ENCODE assay signal across 8 cellular contexts in genomic region chr11:44556735-44557409, GRCh38. TPM values are rescaled to one million over a fixed set of nuclear protein-coding genes. Genes with fewer than 3 reads are reported as not detected.
DNase-seq lines count a peak whose midpoint lies in the region; ATAC-seq, FAIRE-seq and TF ChIP-seq lines count a peak whose summit lies in the region.

No MANE protein-coding gene starts in this region.

- H3K9ac ChIP-seq in IMR-90 (ENCODE audit: low read depth, low read length): no peak overlapping the region

- BruUV-seq in IMR-90 (replicated peaks; lab: Mats Ljungman, UMichigan): no TSS peak

- TF ChIP-seq CTCF in AG04450 (IDR thresholded peaks at IDR 0.05; ENCODE audit: low read depth, low read length) (peak; percentile 86), GM12875 (IDR thresholded peaks at IDR 0.05; ENCODE audit: borderline replicate concordance, insufficient read depth, low read depth, low read length) (peak; percentile 55; the same call in 1 of the 2 replicates), IMR-90 (conservative IDR thresholded peaks at IDR 0.05; ENCODE audit: low read depth, low read length) (peak; percentile 84), astrocyte of the cerebellum (IDR thresholded peaks at IDR 0.05; ENCODE audit: low read depth, low read length, missing control alignments) (peak; percentile 77)

- POLR2A ChIA-PET in AG04450 (lab: Yijun Ruan, JAX): interaction anchor here (0.7 kb wide), 1 partner anchor 60 kb away, joined by 3 read pairs; no protein-coding TSS in a partner anchor
- POLR2A ChIA-PET in IMR-90 (lab: Charles Lee; ENCODE audit: unreplicated experiment): no interaction called here

- peaks cover 3% of the 10 kb centered on the region for H3K27me3 ChIP-seq in AG04450 (ENCODE audit: control insufficient read depth, insufficient read depth, low read length)
- H3K27me3 ChIP-seq in IMR-90 (ENCODE audit: control insufficient read depth, insufficient read depth, low read length): no peaks in the 10 kb centered on the region; the same call in 1 of the 2 replicates

- H3K9me1 ChIP-seq in IMR-90 (ENCODE audit: insufficient read depth, low read length): no peaks in the 10 kb centered on the region

- H4K5ac ChIP-seq in IMR-90 (ENCODE audit: low read depth, low read length): no peak overlapping the region

- H3K9me3 ChIP-seq in AG04450 (ENCODE audit: control insufficient read depth, insufficient read depth, low read length) (no peaks in the 10 kb centered on the region), IMR-90 (ENCODE audit: control insufficient read depth, insufficient read depth, low read length) (peaks cover 2% of the 10 kb centered on the region)

- H2BK20ac ChIP-seq in IMR-90 (ENCODE audit: low read depth, low read length): no peak overlapping the region

- H3K4me1 ChIP-seq in IMR-90 (ENCODE audit: control insufficient read depth, insufficient read depth, low read length): no peaks in the 10 kb centered on the region

- intact Hi-C loops in IMR-90 (cut with micrococcal nuclease): loop anchor here (1.0 to 10.0 kb wide), 4 partner anchors 60 to 548 kb away; no protein-coding TSS in a partner anchor

- DNase-seq in AG04450 (ENCODE audit: low read depth, low spot score) (no peak), IMR-90 (peak; percentile 59), T-helper 22 cell (ENCODE audit: low read depth) (peak; percentile 43), astrocyte of the cerebellum (ENCODE audit: low read depth) (peak; percentile 36), iris pigment epithelial cell (ENCODE audit: low read depth) (peak; percentile 45), HTR-8/SVneo (ENCODE audit: insufficient read length, low spot score) (no peak)
- peak; percentile 58 for DNase-seq in stimulated activated CD4-positive, alpha-beta T cell treated with anti-CD3 and anti-CD28 coated beads, Interleukin-1b, Interleukin-23, amount 100 ng/mL, for 4 hours (ENCODE audit: low read depth in 2 of 2)

- H3K18ac ChIP-seq in IMR-90 (ENCODE audit: low read depth, low read length): no peak overlapping the region

- CTCF ChIA-PET in AG04450 (lab: Charles Lee): interaction anchor here (0.6 to 8.4 kb wide), 20 partner anchors 12 to 452 kb away, joined by 3 to 318 read pairs (median 4); no protein-coding TSS in a partner anchor
- CTCF ChIA-PET in IMR-90 (lab: Yijun Ruan, JAX): interaction anchor here (0.6 to 6.0 kb wide), 12 partner anchors 8 to 354 kb away, joined by 3 to 55 read pairs (median 4); partner anchors contain the start of gene CD82

- peak overlapping the region; percentile 40 for H2AFZ ChIP-seq in IMR-90 (replicated peaks; ENCODE audit: low read length, poor library complexity)

- WGBS in IMR-90 (ENCODE audit: extremely low coverage in 2 of 2, insufficient read length in 1 of 2), 2 experiments: 50% methylated on average over 1 of the region's 11 CpGs; no CpG with 5 or more reads in 1 of the 2 experiments

- H3K79me1 ChIP-seq in IMR-90 (ENCODE audit: low read depth in 1 of 2, low read length in 2 of 2): no peaks in the 10 kb centered on the region

- H2BK120ac ChIP-seq in IMR-90 (ENCODE audit: low read depth, low read length): no peak overlapping the region

- no peak overlapping the region for H3K14ac ChIP-seq in IMR-90 (replicated peaks; ENCODE audit: low read depth, low read length)

- no peak overlapping the region for H4K91ac ChIP-seq in IMR-90 (ENCODE audit: insufficient read depth, low read depth, low read length)

- H3K56ac ChIP-seq in IMR-90 (ENCODE audit: extremely low read depth, insufficient read depth, low read length): no peak overlapping the region

- no peak overlapping the region; a peak in 1 of 4 replicates for H4K8ac ChIP-seq in IMR-90 (ENCODE audit: low read depth in 2 of 2, low read length in 2 of 2)

- no peak overlapping the region for H3K4me3 ChIP-seq in AG04450 (ENCODE audit: low read depth, low read length)
- no peak overlapping the region for H3K4me3 ChIP-seq in GM12875 (ENCODE audit: low read depth, low read length)
- H3K4me3 ChIP-seq in IMR-90 (ENCODE audit: insufficient read depth, low read depth, low read length): no peak overlapping the region
- no peak overlapping the region for H3K4me3 ChIP-seq in astrocyte of the cerebellum (ENCODE audit: low read depth, low read length)

- H3K27ac ChIP-seq in AG04450 (ENCODE audit: low read depth, low read length) (no peak overlapping the region), IMR-90 (ENCODE audit: insufficient read depth, low read length) (no peak overlapping the region)

- FAIRE-seq in HTR-8/SVneo (lab: Jason Lieb, UNC): no peak

- dilution Hi-C loops in IMR-90 (cut with HindIII; ENCODE audit: low sequenced_read_pairs, unreplicated experiment): no loop called here

- no peak for TF ChIP-seq POLR2A in IMR-90 (IDR thresholded peaks at IDR 0.05; ENCODE audit: low read depth, low read length)

- H3K4me2 ChIP-seq in IMR-90 (ENCODE audit: low read depth, low read length): no peak overlapping the region

- peak; percentile 82 for ATAC-seq in IMR-90 (ENCODE audit: low read depth)

- H2AK9ac ChIP-seq in IMR-90 (replicated peaks; ENCODE audit: low read depth, low read length, poor library complexity): no peak overlapping the region

- no peak overlapping the region for H3K23ac ChIP-seq in IMR-90 (ENCODE audit: low read depth, low read length)

- TF ChIP-seq RAD21 in IMR-90 (IDR thresholded peaks at IDR 0.05; ENCODE audit: low read length): peak; percentile 90

- no peaks in the 10 kb centered on the region for H4K20me1 ChIP-seq in IMR-90 (ENCODE audit: insufficient read depth, low read length)

- peak overlapping the region; percentile 55; the same call in 1 of the 2 replicates for H2AK5ac ChIP-seq in IMR-90 (ENCODE audit: low read depth, low read length)

- no peak overlapping the region for H2BK15ac ChIP-seq in IMR-90 (ENCODE audit: low read depth, low read length)

- in situ Hi-C loops in IMR-90 (cut with MboI; ENCODE audit: low sequenced_read_pairs) (loop anchor here (25.0 kb wide), 1 partner anchor 1255 kb away; the partner anchor contains the start of gene SLC35C1), astrocyte of the cerebellum (cut with HindIII; ENCODE audit: low sequenced_read_pairs) (no loop called here)

- H3K4ac ChIP-seq in IMR-90 (ENCODE audit: low read depth, low read length): peak overlapping the region; percentile 29; the same call in 1 of the 2 replicates

- H3K36me3 ChIP-seq in IMR-90 (ENCODE audit: control insufficient read depth, insufficient read depth, low read length): no peaks in the 10 kb centered on the region

- H2BK5ac ChIP-seq in IMR-90 (ENCODE audit: low read depth, low read length, poor library complexity, severe bottlenecking): no peak overlapping the region

TF ChIP-seq in IMR-90, 13 proteins besides CTCF, POLR2A, EP300 and RAD21:
- TF ChIP-seq MAZ (IDR thresholded peaks at IDR 0.05; ENCODE audit: borderline replicate concordance, low read depth, low read length) (no peak), FOS (IDR thresholded peaks at IDR 0.05; ENCODE audit: low read depth, low read length) (no peak), NFE2L2 (IDR thresholded peaks at IDR 0.05; ENCODE audit: low read depth, low read length) (no peak), CHD1 (IDR thresholded peaks at IDR 0.05; ENCODE audit: low read depth, low read length) (no peak), CEBPB (IDR thresholded peaks at IDR 0.05; ENCODE audit: low read depth, low read length) (no peak), BHLHE40 (IDR thresholded peaks at IDR 0.05; ENCODE audit: low read depth, low read length) (no peak), SMC3 (IDR thresholded peaks at IDR 0.05; ENCODE audit: low read depth, low read length) (peak; percentile 98), MAFK (IDR thresholded peaks at IDR 0.05; ENCODE audit: low read depth, low read length) (no peak), RFX5 (IDR thresholded peaks at IDR 0.05; ENCODE audit: low read depth, low read length) (no peak), USF2 (IDR thresholded peaks at IDR 0.05; ENCODE audit: low read depth, low read length) (peak; percentile 88), RCOR1 (IDR thresholded peaks at IDR 0.05; ENCODE audit: insufficient replicate concordance, low read length) (no peak), ELK1 (IDR thresholded peaks at IDR 0.05; ENCODE audit: borderline replicate concordance, low read depth, low read length) (no peak)

RNA-seq across cellular contexts. Expression of gene CD82, which starts 8.6 kb away (rescaled TPM):
- 49.3 and 62.0 TPM in 2 replicates for polyA plus RNA-seq in AG04450 (2011; rRNA removed)
- polyA minus RNA-seq in AG04450 (2011; rRNA and poly(A)+ RNA removed): 41.5 and 59.4 TPM in 2 replicates
- total RNA-seq in IMR-90 (2012; rRNA removed): 18.9 and 32.8 TPM in 2 replicates
- 46.1 and 49.4 TPM in 2 replicates for polyA plus RNA-seq in IMR-90 (2012; rRNA removed)
- polyA plus RNA-seq in IMR-90 (2012; cell fraction: cytosol; rRNA removed): 45.9 and 112 TPM in 2 replicates
- polyA plus RNA-seq in IMR-90 (2012; cell fraction: nucleus; rRNA removed; ENCODE audit: low replicate concordance): 14.7 and 27.3 TPM in 2 replicates

Comparison
In these comparisons a context has a peak if more than half of its experiments do, and no peak if none do; other contexts are left out.
1. DNase-seq: peak in IMR-90 (single experiment), T-helper 22 cell (single experiment), astrocyte of the cerebellum (single experiment), iris pigment epithelial cell (single experiment) and stimulated activated CD4-positive, alpha-beta T cell treated with anti-CD3 and anti-CD28 coated beads, Interleukin-1b, Interleukin-23, amount 100 ng/mL, for 4 hours (2 of 2); none in AG04450 (single experiment) and HTR-8/SVneo (single experiment).
2. Peak in every context shown above with its lines, with median percentiles within 50 percentile points of each other: CTCF ChIP-seq.